ENCODE assay signal across 1 cellular context in genomic region chr6:105495515-105495914, GRCh38.
TF ChIP-seq lines count a peak whose summit lies in the region.

No MANE protein-coding gene starts in this region.

TF ChIP-seq in GM12878, 131 proteins besides CTCF, POLR2A, EP300 and RAD21 (continued from another document and continues in another):
- TF ChIP-seq, protein P1, sequence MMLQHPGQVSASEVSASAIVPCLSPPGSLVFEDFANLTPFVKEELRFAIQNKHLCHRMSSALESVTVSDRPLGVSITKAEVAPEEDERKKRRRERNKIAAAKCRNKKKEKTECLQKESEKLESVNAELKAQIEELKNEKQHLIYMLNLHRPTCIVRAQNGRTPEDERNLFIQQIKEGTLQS (IDR thresholded peaks at IDR 0.05; ENCODE audit: borderline replicate concordance, extremely low read depth, low read depth, low read length), result no peak
- TF ChIP-seq, protein P2, sequence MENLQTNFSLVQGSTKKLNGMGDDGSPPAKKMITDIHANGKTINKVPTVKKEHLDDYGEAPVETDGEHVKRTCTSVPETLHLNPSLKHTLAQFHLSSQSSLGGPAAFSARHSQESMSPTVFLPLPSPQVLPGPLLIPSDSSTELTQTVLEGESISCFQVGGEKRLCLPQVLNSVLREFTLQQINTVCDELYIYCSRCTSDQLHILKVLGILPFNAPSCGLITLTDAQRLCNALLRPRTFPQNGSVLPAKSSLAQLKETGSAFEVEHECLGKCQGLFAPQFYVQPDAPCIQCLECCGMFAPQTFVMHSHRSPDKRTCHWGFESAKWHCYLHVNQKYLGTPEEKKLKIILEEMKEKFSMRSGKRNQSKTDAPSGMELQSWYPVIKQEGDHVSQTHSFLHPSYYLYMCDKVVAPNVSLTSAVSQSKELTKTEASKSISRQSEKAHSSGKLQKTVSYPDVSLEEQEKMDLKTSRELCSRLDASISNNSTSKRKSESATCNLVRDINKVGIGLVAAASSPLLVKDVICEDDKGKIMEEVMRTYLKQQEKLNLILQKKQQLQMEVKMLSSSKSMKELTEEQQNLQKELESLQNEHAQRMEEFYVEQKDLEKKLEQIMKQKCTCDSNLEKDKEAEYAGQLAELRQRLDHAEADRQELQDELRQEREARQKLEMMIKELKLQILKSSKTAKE (IDR thresholded peaks at IDR 0.05; ENCODE audit: low read depth, poor library complexity, severe bottlenecking), result no peak
- TF ChIP-seq PAX5 (IDR thresholded peaks at IDR 0.05; ENCODE audit: borderline replicate concordance, low read depth, low read length), result peak; percentile 26; the same call in 1 of the 2 replicates
- no peak for TF ChIP-seq HDAC2 (IDR thresholded peaks at IDR 0.05)
- no peak for TF ChIP-seq TAF1 (IDR thresholded peaks at IDR 0.05; ENCODE audit: borderline replicate concordance, low read depth, low read length)
- TF ChIP-seq MXI1 (IDR thresholded peaks at IDR 0.05; ENCODE audit: low read depth, low read length), result 0 out of 2 replicates have a peak, but pooled peaks have one; percentile 49
- TF ChIP-seq ATF7 (IDR thresholded peaks at IDR 0.05; ENCODE audit: low read depth), result peak; percentile 49; the same call in 1 of the 2 replicates
- no peak for TF ChIP-seq SMAD5 (IDR thresholded peaks at IDR 0.05; ENCODE audit: low read depth)
- no peak for TF ChIP-seq LARP7 (IDR thresholded peaks at IDR 0.05)
- TF ChIP-seq IKZF1 (conservative IDR thresholded peaks at IDR 0.05), result peak; percentile 81
- no peak for TF ChIP-seq ZNF274 (IDR thresholded peaks at IDR 0.05; ENCODE audit: insufficient read depth, insufficient read length)
- TF ChIP-seq SRF (IDR thresholded peaks at IDR 0.05; ENCODE audit: low read depth in 2 of 2, low read length in 2 of 2), result no peak
- TF ChIP-seq ZSCAN29 (IDR thresholded peaks at IDR 0.05), result no peak
- no peak for TF ChIP-seq HDGF (IDR thresholded peaks at IDR 0.05)
- no peak for TF ChIP-seq HDAC6 (IDR thresholded peaks at IDR 0.05; ENCODE audit: unreplicated experiment)
- no peak for TF ChIP-seq TCF7 (IDR thresholded peaks at IDR 0.05; ENCODE audit: borderline replicate concordance)
- no peak for TF ChIP-seq IRF5 (IDR thresholded peaks at IDR 0.05; ENCODE audit: borderline replicate concordance)
- no peak for TF ChIP-seq EED (IDR thresholded peaks at IDR 0.05; ENCODE audit: low read depth)
- 0 out of 2 replicates have a peak, but pooled peaks have one; percentile 61 for TF ChIP-seq ZNF24 (IDR thresholded peaks at IDR 0.05)
- peak; percentile 12; the same call in 1 of the 2 replicates for TF ChIP-seq JUNB (IDR thresholded peaks at IDR 0.05)
- no peak for TF ChIP-seq PML (IDR thresholded peaks at IDR 0.05; ENCODE audit: low read length)
- TF ChIP-seq CREM (IDR thresholded peaks at IDR 0.05; ENCODE audit: low read depth), result peak; percentile 29; the same call in 1 of the 2 replicates
- TF ChIP-seq, protein P3, sequence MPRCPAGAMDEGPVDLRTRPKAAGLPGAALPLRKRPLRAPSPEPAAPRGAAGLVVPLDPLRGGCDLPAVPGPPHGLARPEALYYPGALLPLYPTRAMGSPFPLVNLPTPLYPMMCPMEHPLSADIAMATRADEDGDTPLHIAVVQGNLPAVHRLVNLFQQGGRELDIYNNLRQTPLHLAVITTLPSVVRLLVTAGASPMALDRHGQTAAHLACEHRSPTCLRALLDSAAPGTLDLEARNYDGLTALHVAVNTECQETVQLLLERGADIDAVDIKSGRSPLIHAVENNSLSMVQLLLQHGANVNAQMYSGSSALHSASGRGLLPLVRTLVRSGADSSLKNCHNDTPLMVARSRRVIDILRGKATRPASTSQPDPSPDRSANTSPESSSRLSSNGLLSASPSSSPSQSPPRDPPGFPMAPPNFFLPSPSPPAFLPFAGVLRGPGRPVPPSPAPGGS (IDR thresholded peaks at IDR 0.05; ENCODE audit: borderline replicate concordance, insufficient read depth, low read depth, low read length, poor library complexity, severe bottlenecking), result no peak
- no peak for TF ChIP-seq JUND (IDR thresholded peaks at IDR 0.05; ENCODE audit: low read depth, low read length)
- peak; percentile 64; the same call in 1 of the 2 replicates for TF ChIP-seq MEF2A (IDR thresholded peaks at IDR 0.05; ENCODE audit: insufficient read depth, low read depth, low read length)
- no peak for TF ChIP-seq WRNIP1 (IDR thresholded peaks at IDR 0.05; ENCODE audit: borderline replicate concordance, low read depth, low read length)
- TF ChIP-seq NRF1 (conservative IDR thresholded peaks at IDR 0.05; ENCODE audit: low read depth, low read length), result no peak
- TF ChIP-seq YBX1 (IDR thresholded peaks at IDR 0.05), result no peak
- TF ChIP-seq SMC3 (IDR thresholded peaks at IDR 0.05; ENCODE audit: borderline replicate concordance, low read length), result 0 out of 2 replicates have a peak, but pooled peaks have one; percentile 9
- TF ChIP-seq IKZF2 (IDR thresholded peaks at IDR 0.05), result peak; percentile 83 to 89
- TF ChIP-seq ZBTB4 (CRISPR knock-in tag; IDR thresholded peaks at IDR 0.05), result no peak
- TF ChIP-seq DPF2 (IDR thresholded peaks at IDR 0.05), result peak; percentile 67
- peak; percentile 89 for TF ChIP-seq RUNX3 (IDR thresholded peaks at IDR 0.05; ENCODE audit: low read length)
- 0 out of 2 replicates have a peak, but pooled peaks have one; percentile 9 for TF ChIP-seq TCF12 (IDR thresholded peaks at IDR 0.05; ENCODE audit: low read depth, low read length)
- TF ChIP-seq, protein P4, sequence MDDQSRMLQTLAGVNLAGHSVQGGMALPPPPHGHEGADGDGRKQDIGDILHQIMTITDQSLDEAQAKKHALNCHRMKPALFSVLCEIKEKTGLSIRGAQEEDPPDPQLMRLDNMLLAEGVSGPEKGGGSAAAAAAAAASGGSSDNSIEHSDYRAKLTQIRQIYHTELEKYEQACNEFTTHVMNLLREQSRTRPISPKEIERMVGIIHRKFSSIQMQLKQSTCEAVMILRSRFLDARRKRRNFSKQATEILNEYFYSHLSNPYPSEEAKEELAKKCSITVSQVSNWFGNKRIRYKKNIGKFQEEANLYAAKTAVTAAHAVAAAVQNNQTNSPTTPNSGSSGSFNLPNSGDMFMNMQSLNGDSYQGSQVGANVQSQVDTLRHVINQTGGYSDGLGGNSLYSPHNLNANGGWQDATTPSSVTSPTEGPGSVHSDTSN (IDR thresholded peaks at IDR 0.05; ENCODE audit: insufficient replicate concordance, low read depth, low read length), result no peak
- TF ChIP-seq ZBED1 (IDR thresholded peaks at IDR 0.05; ENCODE audit: borderline replicate concordance), result no peak
- TF ChIP-seq KAT2A (conservative IDR thresholded peaks at IDR 0.05; ENCODE audit: control insufficient read depth, low read depth, low read length), result no peak
- 0 out of 2 replicates have a peak, but pooled peaks have one; percentile 67 for TF ChIP-seq ZNF687 (IDR thresholded peaks at IDR 0.05)
- TF ChIP-seq, protein P5, sequence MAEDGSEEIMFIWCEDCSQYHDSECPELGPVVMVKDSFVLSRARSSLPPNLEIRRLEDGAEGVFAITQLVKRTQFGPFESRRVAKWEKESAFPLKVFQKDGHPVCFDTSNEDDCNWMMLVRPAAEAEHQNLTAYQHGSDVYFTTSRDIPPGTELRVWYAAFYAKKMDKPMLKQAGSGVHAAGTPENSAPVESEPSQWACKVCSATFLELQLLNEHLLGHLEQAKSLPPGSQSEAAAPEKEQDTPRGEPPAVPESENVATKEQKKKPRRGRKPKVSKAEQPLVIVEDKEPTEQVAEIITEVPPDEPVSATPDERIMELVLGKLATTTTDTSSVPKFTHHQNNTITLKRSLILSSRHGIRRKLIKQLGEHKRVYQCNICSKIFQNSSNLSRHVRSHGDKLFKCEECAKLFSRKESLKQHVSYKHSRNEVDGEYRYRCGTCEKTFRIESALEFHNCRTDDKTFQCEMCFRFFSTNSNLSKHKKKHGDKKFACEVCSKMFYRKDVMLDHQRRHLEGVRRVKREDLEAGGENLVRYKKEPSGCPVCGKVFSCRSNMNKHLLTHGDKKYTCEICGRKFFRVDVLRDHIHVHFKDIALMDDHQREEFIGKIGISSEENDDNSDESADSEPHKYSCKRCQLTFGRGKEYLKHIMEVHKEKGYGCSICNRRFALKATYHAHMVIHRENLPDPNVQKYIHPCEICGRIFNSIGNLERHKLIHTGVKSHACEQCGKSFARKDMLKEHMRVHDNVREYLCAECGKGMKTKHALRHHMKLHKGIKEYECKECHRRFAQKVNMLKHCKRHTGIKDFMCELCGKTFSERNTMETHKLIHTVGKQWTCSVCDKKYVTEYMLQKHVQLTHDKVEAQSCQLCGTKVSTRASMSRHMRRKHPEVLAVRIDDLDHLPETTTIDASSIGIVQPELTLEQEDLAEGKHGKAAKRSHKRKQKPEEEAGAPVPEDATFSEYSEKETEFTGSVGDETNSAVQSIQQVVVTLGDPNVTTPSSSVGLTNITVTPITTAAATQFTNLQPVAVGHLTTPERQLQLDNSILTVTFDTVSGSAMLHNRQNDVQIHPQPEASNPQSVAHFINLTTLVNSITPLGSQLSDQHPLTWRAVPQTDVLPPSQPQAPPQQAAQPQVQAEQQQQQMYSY (CRISPR knock-in tag; IDR thresholded peaks at IDR 0.05), result no peak
- TF ChIP-seq ETV6 (conservative IDR thresholded peaks at IDR 0.05 in 1 of 2, IDR thresholded peaks at IDR 0.05 in 1 of 2; ENCODE audit: borderline replicate concordance in 1 of 2, low read depth in 1 of 2), result no peak
- peak; percentile 39; the same call in 1 of the 2 replicates for TF ChIP-seq GATAD2B (conservative IDR thresholded peaks at IDR 0.05; ENCODE audit: low read depth)
- no peak for TF ChIP-seq CBFB (IDR thresholded peaks at IDR 0.05; ENCODE audit: low read depth)
- TF ChIP-seq RCOR1 (conservative IDR thresholded peaks at IDR 0.05; ENCODE audit: low read depth, low read length), result 0 out of 2 replicates have a peak, but pooled peaks have one; percentile 47
- TF ChIP-seq MLLT1 (IDR thresholded peaks at IDR 0.05), result peak; percentile 56
- TF ChIP-seq BRCA1 (IDR thresholded peaks at IDR 0.05; ENCODE audit: low read depth, low read length), result no peak
- peak; percentile 82 for TF ChIP-seq MEF2B (IDR thresholded peaks at IDR 0.05; ENCODE audit: partially characterized antibody, poor library complexity, severe bottlenecking)
